Comparison of ENCODE assay signal across 1 cellular context in genomic region chr10:72297281-72297967, GRCh38.
TF ChIP-seq lines count a peak whose summit lies in the region.

No MANE protein-coding gene starts in this region.

TF ChIP-seq in GM23338, 12 proteins besides CTCF, POLR2A, EP300 and RAD21:
- TF ChIP-seq, protein P1, sequence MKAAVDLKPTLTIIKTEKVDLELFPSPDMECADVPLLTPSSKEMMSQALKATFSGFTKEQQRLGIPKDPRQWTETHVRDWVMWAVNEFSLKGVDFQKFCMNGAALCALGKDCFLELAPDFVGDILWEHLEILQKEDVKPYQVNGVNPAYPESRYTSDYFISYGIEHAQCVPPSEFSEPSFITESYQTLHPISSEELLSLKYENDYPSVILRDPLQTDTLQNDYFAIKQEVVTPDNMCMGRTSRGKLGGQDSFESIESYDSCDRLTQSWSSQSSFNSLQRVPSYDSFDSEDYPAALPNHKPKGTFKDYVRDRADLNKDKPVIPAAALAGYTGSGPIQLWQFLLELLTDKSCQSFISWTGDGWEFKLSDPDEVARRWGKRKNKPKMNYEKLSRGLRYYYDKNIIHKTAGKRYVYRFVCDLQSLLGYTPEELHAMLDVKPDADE (IDR thresholded peaks at IDR 0.05): no peak
- TF ChIP-seq ZNF462 (CRISPR knock-in tag; IDR thresholded peaks at IDR 0.05): no peak
- peak; percentile 10; the same call in 1 of the 2 replicates for TF ChIP-seq POLR2AphosphoS5 (IDR thresholded peaks at IDR 0.05; ENCODE audit: low read depth)
- no peak for TF ChIP-seq EZH2phosphoT487 (IDR thresholded peaks at IDR 0.05; ENCODE audit: unreplicated experiment)
